Comparison of ENCODE assay signal across 20 cellular contexts in the genomic region with DNA sequence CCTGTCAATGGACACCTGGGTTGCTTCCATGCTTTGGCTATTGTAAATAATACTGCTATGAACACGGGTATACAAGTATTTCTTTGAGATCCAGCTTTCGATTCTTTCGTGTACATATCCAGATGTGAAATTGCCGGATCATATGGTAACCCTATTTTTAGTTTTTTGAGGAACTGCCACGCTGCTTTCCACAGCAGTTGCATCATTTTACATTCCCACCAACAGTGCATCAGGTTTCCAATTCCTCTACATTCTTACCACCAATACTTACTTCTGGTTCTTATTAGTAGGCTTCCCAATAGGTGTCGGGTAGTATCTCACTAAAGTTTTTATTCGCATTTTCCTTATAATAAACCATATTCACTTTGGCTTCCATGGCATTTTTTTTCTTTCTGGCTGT.
"Had no signal": no experiment of that assay in that cellular context is flagged by ENCODE, and none has a peak within 500 bp of the region (broad histone marks: within the 10 kb centered on the region; RNA-seq: fewer than 3 reads in every experiment).

No MANE protein-coding gene starts in this region.

- H3K4me3 ChIP-seq: coronary artery, heart left ventricle, psoas muscle, right lobe of liver, stomach had no signal

- ATAC-seq: esophagus mucosa; heart left ventricle; naive thymus-derived CD4-positive, alpha-beta T cell; psoas muscle; right lobe of liver had no signal

- H3K4me1 ChIP-seq: heart left ventricle, parathyroid adenoma, psoas muscle, stomach had no signal

- H3K9me3 ChIP-seq: psoas muscle, right lobe of liver, stomach had no signal

- H3K27ac ChIP-seq: coronary artery, heart left ventricle, parathyroid adenoma, psoas muscle, right lobe of liver, stomach had no signal

- H2AFZ ChIP-seq: parathyroid adenoma had no signal

- H3K36me3 ChIP-seq: heart left ventricle, right lobe of liver, stomach had no signal

- H3K9ac ChIP-seq: parathyroid adenoma had no signal

- H3K79me2 ChIP-seq: parathyroid adenoma had no signal

- DNase-seq: effector CD4-positive, alpha-beta T cell; foreskin melanocyte; heart left ventricle; hippocampal formation; kidney glomerular epithelial cell; mesendoderm; naive thymus-derived CD4-positive, alpha-beta T cell; nephron progenitor cell; psoas muscle; retina; right lobe of liver; stimulated activated CD4-positive, alpha-beta T cell treated with anti-CD3 and anti-CD28 coated beads, Interleukin-12 subunit alpha, Interleukin-12 subunit beta, amount 100 ng/mL, for 4 hours; stimulated activated naive CD4-positive, alpha-beta T cell; stomach; substantia nigra; trophoblast cell had no signal

- H3K27me3 ChIP-seq: heart left ventricle, right lobe of liver, stomach had no signal

- FAIRE-seq: islet of Langerhans had no signal
